8 cellular contexts compared by ENCODE assay signal in genomic region chr7:66996444-66997191, GRCh38. TPM values are rescaled to one million over a fixed set of nuclear protein-coding genes. Genes with fewer than 3 reads are reported as not detected.
A peak's percentile ranks its signal among the peaks of the same experiment; 100 is the strongest.
DNase-seq lines count a peak whose midpoint lies in the region; ATAC-seq and TF ChIP-seq lines count a peak whose summit lies in the region.
"Not testable (repeated sequence)": the region's sequence is repeated elsewhere in the genome, so short reads cannot be mapped to it uniquely, and the experiment has no call there.

A gene with protein sequence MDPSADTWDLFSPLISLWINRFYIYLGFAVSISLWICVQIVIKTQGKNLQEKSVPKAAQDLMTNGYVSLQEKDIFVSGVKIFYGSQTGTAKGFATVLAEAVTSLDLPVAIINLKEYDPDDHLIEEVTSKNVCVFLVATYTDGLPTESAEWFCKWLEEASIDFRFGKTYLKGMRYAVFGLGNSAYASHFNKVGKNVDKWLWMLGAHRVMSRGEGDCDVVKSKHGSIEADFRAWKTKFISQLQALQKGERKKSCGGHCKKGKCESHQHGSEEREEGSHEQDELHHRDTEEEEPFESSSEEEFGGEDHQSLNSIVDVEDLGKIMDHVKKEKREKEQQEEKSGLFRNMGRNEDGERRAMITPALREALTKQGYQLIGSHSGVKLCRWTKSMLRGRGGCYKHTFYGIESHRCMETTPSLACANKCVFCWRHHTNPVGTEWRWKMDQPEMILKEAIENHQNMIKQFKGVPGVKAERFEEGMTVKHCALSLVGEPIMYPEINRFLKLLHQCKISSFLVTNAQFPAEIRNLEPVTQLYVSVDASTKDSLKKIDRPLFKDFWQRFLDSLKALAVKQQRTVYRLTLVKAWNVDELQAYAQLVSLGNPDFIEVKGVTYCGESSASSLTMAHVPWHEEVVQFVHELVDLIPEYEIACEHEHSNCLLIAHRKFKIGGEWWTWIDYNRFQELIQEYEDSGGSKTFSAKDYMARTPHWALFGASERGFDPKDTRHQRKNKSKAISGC (plus strand): TSS chr7:66996833. CDS start chr7:66996979, 146 bp downstream.

- WGBS in suprapubic skin, result 0% methylated on average over 28 of the region's 44 CpGs

- peak; percentile 96 for DNase-seq in GM04504 (ENCODE audit: low read depth)
- DNase-seq in NCI-H1092 (lab: John Stamatoyannopoulos, UW), result peak; percentile 99
- peak; percentile 99 for DNase-seq in globus pallidus (ENCODE audit: low spot score)
- DNase-seq in nucleus accumbens (lab: John Stamatoyannopoulos, UW), result peak; percentile 76 to 100 (median 98)
- peak; percentile 99 for DNase-seq in suprapubic skin (ENCODE audit: low spot score in 2 of 2)

- peaks cover 29% of the 10 kb centered on the region for H3K4me1 ChIP-seq in suprapubic skin

- H3K9me3 ChIP-seq in suprapubic skin, result not testable (repeated sequence)

- peaks cover 21% of the 10 kb centered on the region for H3K36me3 ChIP-seq in suprapubic skin

- not testable (repeated sequence) for H3K27me3 ChIP-seq in suprapubic skin

- not testable (repeated sequence) for H3K27me3 Mint-ChIP-seq in activated naive CD4-positive, alpha-beta T cell treated with anti-CD3 and anti-CD28 coated beads, Interleukin-2, amount 50 U/mL, for 24 hours

- H3K4me3 Mint-ChIP-seq in activated naive CD4-positive, alpha-beta T cell treated with anti-CD3 and anti-CD28 coated beads, Interleukin-2, amount 50 U/mL, for 24 hours, result peak within 1 kb of the TSS; percentile 96

- not testable (repeated sequence) for TF ChIP-seq EP300 in suprapubic skin (IDR thresholded peaks at IDR 0.05)

- peak; percentile 86 for ATAC-seq in HG02588 (IDR thresholded peaks at IDR 0.05; ENCODE audit: unreplicated experiment)
- peak; percentile 96 for ATAC-seq in SK-N-SH treated with all-trans-retinoic acid at 6 μM for 48 hours

- peak within 1 kb of the TSS; percentile 99 for H3K27ac Mint-ChIP-seq in activated naive CD4-positive, alpha-beta T cell treated with anti-CD3 and anti-CD28 coated beads, Interleukin-2, amount 50 U/mL, for 24 hours

- TF ChIP-seq CTCF in suprapubic skin (IDR thresholded peaks at IDR 0.05), result not testable (repeated sequence)

- TF ChIP-seq POLR2A in suprapubic skin (IDR thresholded peaks at IDR 0.05), result not testable (repeated sequence)

- not testable (repeated sequence) for H3K36me3 Mint-ChIP-seq in activated naive CD4-positive, alpha-beta T cell treated with anti-CD3 and anti-CD28 coated beads, Interleukin-2, amount 50 U/mL, for 24 hours

- peak within 1 kb of the TSS; percentile 93 for H3K4me3 ChIP-seq in suprapubic skin

- not testable (repeated sequence) for H3K9me3 Mint-ChIP-seq in activated naive CD4-positive, alpha-beta T cell treated with anti-CD3 and anti-CD28 coated beads, Interleukin-2, amount 50 U/mL, for 24 hours

- H3K27ac ChIP-seq in suprapubic skin, result peak within 1 kb of the TSS; percentile 100

- H3K4me1 Mint-ChIP-seq in activated naive CD4-positive, alpha-beta T cell treated with anti-CD3 and anti-CD28 coated beads, Interleukin-2, amount 50 U/mL, for 24 hours, result peaks cover 38% of the 10 kb centered on the region

TF ChIP-seq in SK-N-SH treated with all-trans-retinoic acid at 6 μM for 48 hours, 23 proteins besides CTCF, POLR2A, EP300 and RAD21:
- peak; percentile 99 for TF ChIP-seq ZNF70 (CRISPR knock-in tag; IDR thresholded peaks at IDR 0.05)
- peak; percentile 68 for TF ChIP-seq ZNF8 (CRISPR knock-in tag; IDR thresholded peaks at IDR 0.05)
TF ChIP-seq in SK-N-SH treated with all-trans-retinoic acid at 6 μM for 48 hours: peak in this region for 2; not testable (repeated sequence) for 21.

RNA-seq across cellular contexts. Expression of the gene that starts here (rescaled TPM):
- total RNA-seq in suprapubic skin, result 10 to 100 TPM; 14.4 to 39.2 (median 19.9) TPM

Comparison
In these comparisons a context has a peak if more than half of its experiments do, and no peak if none do; other contexts are left out.
1. Peak in every context shown above with its lines: DNase-seq, ATAC-seq, H3K4me3 ChIP-seq and H3K27ac ChIP-seq.